ENCODE assay signal across 1 cellular context in genomic region chr6:130466744-130467052, GRCh38.
TF ChIP-seq lines count a peak whose summit lies in the region.

No MANE protein-coding gene starts in this region.

TF ChIP-seq in GM23338, 12 proteins besides CTCF, POLR2A, EP300 and RAD21 (continued from another document):
- no peak for TF ChIP-seq EZH2phosphoT487 (IDR thresholded peaks at IDR 0.05; ENCODE audit: unreplicated experiment)
